ENCODE assay signal across 8 cellular contexts in genomic region chr22:23128269-23129108, GRCh38. TPM values are rescaled to one million over a fixed set of nuclear protein-coding genes. Genes with fewer than 3 reads are reported as not detected.
DNase-seq lines count a peak whose midpoint lies in the region; ATAC-seq and TF ChIP-seq lines count a peak whose summit lies in the region.

No MANE protein-coding gene starts in this region.

- peaks cover 3% of the 10 kb centered on the region for H3K4me1 ChIP-seq in skeletal muscle satellite cell (ENCODE audit: control insufficient read depth, insufficient read depth, low read length)

- H3K9ac ChIP-seq in skeletal muscle satellite cell (ENCODE audit: low read depth, low read length) = no peak overlapping the region

- H3K4me1 Mint-ChIP-seq in T-helper 2 cell treated with Interferon-gamma antibody and Interleukin-4, amounts not matched to agents 5 μg/mL and 100 μg/mL, for 36 hours (ENCODE audit: low read depth) = no peaks in the 10 kb centered on the region

- H3K27me3 Mint-ChIP-seq in T-helper 2 cell treated with Interferon-gamma antibody and Interleukin-4, amounts not matched to agents 5 μg/mL and 100 μg/mL, for 36 hours (ENCODE audit: low read depth) = no peaks in the 10 kb centered on the region

- H3K36me3 ChIP-seq in MG63 = no peaks in the 10 kb centered on the region
- H3K36me3 ChIP-seq in skeletal muscle satellite cell (ENCODE audit: insufficient read depth, low read length) = no peaks in the 10 kb centered on the region

- no peak overlapping the region for H3K4me3 Mint-ChIP-seq in T-helper 2 cell treated with Interferon-gamma antibody and Interleukin-4, amounts not matched to agents 5 μg/mL and 100 μg/mL, for 36 hours

- in situ Hi-C loops in astrocyte of the cerebellum (cut with HindIII; ENCODE audit: low sequenced_read_pairs) = no loop called here

- H3K4me3 ChIP-seq in MG63 (no peak overlapping the region), astrocyte of the cerebellum (ENCODE audit: low read depth, low read length) (no peak overlapping the region), skeletal muscle satellite cell (ENCODE audit: low read length) (no peak overlapping the region)

- no peak overlapping the region for H3K27ac Mint-ChIP-seq in T-helper 2 cell treated with Interferon-gamma antibody and Interleukin-4, amounts not matched to agents 5 μg/mL and 100 μg/mL, for 36 hours

- ATAC-seq in HG03095 (IDR thresholded peaks at IDR 0.05; ENCODE audit: unreplicated experiment) (no peak), HG02623 (IDR thresholded peaks at IDR 0.05; ENCODE audit: unreplicated experiment) (no peak)

- no peaks in the 10 kb centered on the region for H3K36me3 Mint-ChIP-seq in T-helper 2 cell treated with Interferon-gamma antibody and Interleukin-4, amounts not matched to agents 5 μg/mL and 100 μg/mL, for 36 hours (ENCODE audit: low read depth)

- H3K27me3 ChIP-seq in MG63 (no peaks in the 10 kb centered on the region), skeletal muscle satellite cell (ENCODE audit: control insufficient read depth, insufficient read depth, low read length) (peaks cover 29% of the 10 kb centered on the region)

- H3K9me3 Mint-ChIP-seq in T-helper 2 cell treated with Interferon-gamma antibody and Interleukin-4, amounts not matched to agents 5 μg/mL and 100 μg/mL, for 36 hours = no peaks in the 10 kb centered on the region

- H3K9me3 ChIP-seq in MG63 (no peaks in the 10 kb centered on the region), skeletal muscle satellite cell (replicated peaks; ENCODE audit: low read length) (no peaks in the 10 kb centered on the region)

- peak; percentile 73 for TF ChIP-seq CTCF in astrocyte of the cerebellum (IDR thresholded peaks at IDR 0.05; ENCODE audit: low read depth, low read length, missing control alignments)

- peak overlapping the region; percentile 18 for H3K4me2 ChIP-seq in skeletal muscle satellite cell (ENCODE audit: low read length)

- peak; percentile 81 for DNase-seq in EH (ENCODE audit: low read depth)
- peak; percentile 69 for DNase-seq in MG63
- DNase-seq in T-helper 2 cell treated with Interferon-gamma antibody and Interleukin-4, amounts not matched to agents 5 μg/mL and 100 μg/mL, for 36 hours (ENCODE audit: low spot score) = peak; percentile 40
- peak; percentile 62 for DNase-seq in astrocyte of the cerebellum (ENCODE audit: low read depth)
- peak in 49 of 51 donors; percentile 29 to 92 (median 72) for DNase-seq in hypothalamus (lab: John Stamatoyannopoulos, UW)

RNA-seq across cellular contexts. Expression of gene RSPH14, which starts 13.3 kb away (rescaled TPM):
- total RNA-seq in MG63 (2014; rRNA removed; shearing (Covaris generic); ENCODE audit: low replicate concordance) = not detected in 2 replicates
- not detected in 2 replicates for total RNA-seq in skeletal muscle satellite cell (2012; rRNA removed)

RNA-seq across cellular contexts. Expression of gene RAB36, which starts 16.8 kb away (rescaled TPM):
- 0.03 TPM in 1 of 2 replicates, not detected in the other for total RNA-seq in MG63 (2014; rRNA removed; shearing (Covaris generic); ENCODE audit: low replicate concordance)
- 4.8 and 5.3 TPM in 2 replicates for total RNA-seq in skeletal muscle satellite cell (2012; rRNA removed)

RNA-seq across cellular contexts. Expression of gene BCR, which starts 51.8 kb away (rescaled TPM):
- total RNA-seq in MG63 (2014; rRNA removed; shearing (Covaris generic); ENCODE audit: low replicate concordance) = 10.6 and 17.3 TPM in 2 replicates
- total RNA-seq in skeletal muscle satellite cell (2012; rRNA removed) = 23.6 and 32.2 TPM in 2 replicates

RNA-seq across cellular contexts. Expression of gene GNAZ, which starts 58.2 kb away (rescaled TPM):
- 10.5 and 12.8 TPM in 2 replicates for total RNA-seq in MG63 (2014; rRNA removed; shearing (Covaris generic); ENCODE audit: low replicate concordance)
- total RNA-seq in skeletal muscle satellite cell (2012; rRNA removed) = 2.0 and 3.3 TPM in 2 replicates
